28 cellular contexts compared by ENCODE assay signal in the genomic region with DNA sequence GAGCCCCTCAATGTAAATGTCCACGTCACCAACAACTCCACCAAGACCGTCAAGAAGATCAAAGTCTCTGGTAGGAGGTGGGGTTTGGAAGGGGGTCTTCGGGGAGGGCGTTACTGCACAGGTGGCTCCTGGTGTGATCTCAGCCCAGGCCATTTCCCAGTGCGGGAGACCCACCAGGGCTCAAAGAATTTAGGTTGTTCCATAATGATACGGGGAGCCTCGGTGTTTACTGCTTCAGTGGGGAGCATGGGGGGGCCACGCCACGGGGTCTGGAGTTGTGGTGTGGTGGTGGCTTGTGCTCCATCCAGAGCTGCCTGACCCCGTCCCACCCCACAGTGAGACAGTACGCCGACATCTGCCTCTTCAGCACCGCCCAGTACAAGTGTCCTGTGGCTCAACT. TPM values are rescaled to one million over a fixed set of nuclear protein-coding genes. Genes with fewer than 3 reads are reported as not detected.
"Had no signal": no experiment of that assay in that cellular context is flagged by ENCODE, and none has a peak within 500 bp of the region (broad histone marks: within the 10 kb centered on the region; RNA-seq: fewer than 3 reads in every experiment).

No MANE protein-coding gene starts in this region.

- H3K9me3 Mint-ChIP-seq: activated CD4-positive, alpha-beta memory T cell treated with anti-CD3 and anti-CD28 coated beads, Interleukin-2, amount 10 ng/mL, durations not matched to agents 7 days and 5 days; activated CD4-positive, alpha-beta T cell treated with anti-CD3 and anti-CD28 coated beads, Interleukin-2, amount 10 ng/mL, durations not matched to agents 24 days and 14 days; activated naive CD4-positive, alpha-beta T cell treated with anti-CD3 and anti-CD28 coated beads, Interleukin-2, amount 50 U/mL, for 24 hours; brain; effector memory CD8-positive, alpha-beta T cell; neural crest cell; T-helper 1 cell treated with Interleukin-12 subunit alpha and Interleukin-12 subunit beta and Interleukin-4 antibody, amounts not matched to agents 30 μg/mL and 1 μg/mL, for 36 hours had no signal

- H3K4me1 ChIP-seq: gastrocnemius medialis had no signal

- H3K27me3 Mint-ChIP-seq: activated CD4-positive, alpha-beta memory T cell treated with anti-CD3 and anti-CD28 coated beads, Interleukin-2, amount 10 ng/mL, durations not matched to agents 7 days and 5 days; activated CD4-positive, alpha-beta T cell treated with anti-CD3 and anti-CD28 coated beads, Interleukin-2, amount 10 ng/mL, durations not matched to agents 24 days and 14 days; activated naive CD4-positive, alpha-beta T cell treated with anti-CD3 and anti-CD28 coated beads, Interleukin-2, amount 50 U/mL, for 24 hours; brain; effector memory CD8-positive, alpha-beta T cell had no signal

- DNase-seq: activated CD4-positive, alpha-beta memory T cell treated with anti-CD3 and anti-CD28 coated beads, Interleukin-2, amount 10 ng/mL, durations not matched to agents 7 days and 5 days; activated CD4-positive, alpha-beta T cell treated with anti-CD3 and anti-CD28 coated beads, Interleukin-2, amount 10 ng/mL, durations not matched to agents 24 days and 14 days; activated gamma-delta T cell; effector memory CD8-positive, alpha-beta T cell; erythroblast; gastrocnemius medialis; glutamatergic neuron; islet precursor cell; left ventricle myocardium superior; mammary epithelial cell; occipital lobe; stimulated activated CD4-positive, alpha-beta T cell treated with anti-CD3 and anti-CD28 coated beads, Interleukin-15, amount 100 ng/mL, for 24 hours; stimulated activated CD4-positive, alpha-beta T cell treated with anti-CD3 and anti-CD28 coated beads, Interleukin-2, amount 100 ng/mL, for 24 hours; stimulated activated naive CD4-positive, alpha-beta T cell treated with Interleukin-2 at 50 U/mL for 16 hours; SW 1271; T1000; WERI-Rb-1 had no signal

- H3K4me3 Mint-ChIP-seq: activated CD4-positive, alpha-beta memory T cell treated with anti-CD3 and anti-CD28 coated beads, Interleukin-2, amount 10 ng/mL, durations not matched to agents 7 days and 5 days; activated CD4-positive, alpha-beta T cell treated with anti-CD3 and anti-CD28 coated beads, Interleukin-2, amount 10 ng/mL, durations not matched to agents 24 days and 14 days; activated naive CD4-positive, alpha-beta T cell treated with anti-CD3 and anti-CD28 coated beads, Interleukin-2, amount 50 U/mL, for 24 hours; brain; neural crest cell; T-helper 1 cell treated with Interleukin-12 subunit alpha and Interleukin-12 subunit beta and Interleukin-4 antibody, amounts not matched to agents 30 μg/mL and 1 μg/mL, for 36 hours had no signal

- H3K9me3 ChIP-seq: gastrocnemius medialis, right atrium auricular region, tibial nerve had no signal

- H3K27me3 ChIP-seq: cardiac muscle cell, gastrocnemius medialis, right atrium auricular region, tibial nerve had no signal

- H3K27ac Mint-ChIP-seq: activated CD4-positive, alpha-beta memory T cell treated with anti-CD3 and anti-CD28 coated beads, Interleukin-2, amount 10 ng/mL, durations not matched to agents 7 days and 5 days; activated CD4-positive, alpha-beta T cell treated with anti-CD3 and anti-CD28 coated beads, Interleukin-2, amount 10 ng/mL, durations not matched to agents 24 days and 14 days; activated naive CD4-positive, alpha-beta T cell treated with anti-CD3 and anti-CD28 coated beads, Interleukin-2, amount 50 U/mL, for 24 hours; brain; T-helper 1 cell treated with Interleukin-12 subunit alpha and Interleukin-12 subunit beta and Interleukin-4 antibody, amounts not matched to agents 30 μg/mL and 1 μg/mL, for 36 hours had no signal

- ATAC-seq: activated CD4-positive, CD25-positive, alpha-beta regulatory T cell treated with anti-CD3 and anti-CD28 coated beads, Interleukin-2, amount 50 U/mL, for 24 hours; effector memory CD8-positive, alpha-beta T cell; gastrocnemius medialis; left ventricle myocardium superior had no signal

- H3K36me3 ChIP-seq: cardiac muscle cell, gastrocnemius medialis had no signal

- H3K4me1 Mint-ChIP-seq: brain, neural crest cell had no signal

- H3K27ac ChIP-seq: cardiac muscle cell, coronary artery, gastrocnemius medialis, right atrium auricular region, tibial nerve, WERI-Rb-1 had no signal

- H3K4me3 ChIP-seq: cardiac muscle cell, coronary artery, gastrocnemius medialis, right atrium auricular region, smooth muscle cell, tibial nerve had no signal

RNA-seq across cellular contexts. Expression of a gene that starts 21.4 kb away (rescaled TPM):
- total RNA-seq: activated CD4-positive, alpha-beta T cell treated with anti-CD3 and anti-CD28 coated beads, Interleukin-2, amount 10 ng/mL, durations not matched to agents 24 days and 14 days; cardiac muscle cell; gastrocnemius medialis; neural crest cell; smooth muscle cell; temporal lobe had no signal
- polyA plus RNA-seq: cardiac muscle cell, smooth muscle cell had no signal

RNA-seq across cellular contexts. Expression of a gene that starts 21.5 kb away (rescaled TPM):
- total RNA-seq: neural crest cell had no signal
